9 cellular contexts compared by ENCODE assay signal in the genomic region with DNA sequence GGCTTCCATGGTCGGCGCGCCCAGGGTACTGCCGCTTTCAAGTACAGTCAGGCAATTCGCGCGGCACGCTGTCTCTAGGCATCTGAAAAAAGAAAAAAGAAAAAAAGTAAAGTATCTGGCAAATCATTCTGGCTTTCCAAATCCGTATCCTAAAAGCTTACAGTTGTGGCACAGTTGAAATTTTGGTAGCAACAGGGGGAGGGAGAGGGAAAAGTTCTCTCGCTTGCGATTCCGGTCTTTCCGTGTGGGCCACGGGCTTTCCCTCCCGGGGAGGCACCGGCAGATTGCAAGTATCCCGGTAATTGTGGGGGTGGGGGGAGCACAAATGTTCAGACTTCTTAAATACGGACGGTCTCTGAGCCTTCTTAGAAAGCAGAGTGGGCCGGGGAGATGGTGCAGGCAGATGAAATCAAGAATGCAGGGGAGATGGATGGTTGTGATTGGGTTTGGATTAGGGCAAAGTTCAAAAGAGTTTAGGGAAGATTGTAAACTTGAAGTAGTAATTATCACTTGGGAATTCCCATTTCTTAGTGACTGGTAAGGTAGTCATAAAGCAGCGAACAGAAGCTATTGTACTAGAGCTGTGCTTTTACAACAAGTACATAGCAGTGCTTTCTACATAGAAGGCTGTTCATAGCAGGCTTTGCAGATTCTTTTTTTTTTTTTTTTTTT. TPM values are rescaled to one million over a fixed set of nuclear protein-coding genes. Genes with fewer than 3 reads are reported as not detected.
A peak's percentile ranks its signal among the peaks of the same experiment; 100 is the strongest.
DNase-seq lines count a peak whose midpoint lies in the region; ATAC-seq and TF ChIP-seq lines count a peak whose summit lies in the region.
"Had no signal": no experiment of that assay in that cellular context is flagged by ENCODE, and none has a peak within 500 bp of the region (broad histone marks: within the 10 kb centered on the region; RNA-seq: fewer than 3 reads in every experiment).

No MANE protein-coding gene starts in this region.

- H3K4me1 ChIP-seq in osteoblast (ENCODE audit: insufficient read depth, low read length), result peaks cover 11% of the 10 kb centered on the region

- peak overlapping the region; percentile 96 for H3K4me2 ChIP-seq in osteoblast (ENCODE audit: insufficient read depth, low read length)
- H3K4me2 ChIP-seq: KMS-11 had no signal

- H3K4me3 ChIP-seq in osteoblast (ENCODE audit: insufficient read depth, low read length), result peak overlapping the region; percentile 91

- ATAC-seq in GM21737 (IDR thresholded peaks at IDR 0.05; ENCODE audit: unreplicated experiment), result no peak

- no peaks in the 10 kb centered on the region for H3K9me3 ChIP-seq in osteoblast (ENCODE audit: low read depth, low read length)

- H2AFZ ChIP-seq in osteoblast (ENCODE audit: low read length), result peak overlapping the region; percentile 86

- no peak for TF ChIP-seq CTCF in osteoblast (IDR thresholded peaks at IDR 0.05; ENCODE audit: extremely low read depth, low read depth, low read length)

- H4K20me1 ChIP-seq in osteoblast (ENCODE audit: insufficient read depth, low read length), result peaks cover 4% of the 10 kb centered on the region

- H3K27ac ChIP-seq in epithelial cell of prostate (peak overlapping the region; percentile 18), osteoblast (ENCODE audit: low read depth, low read length) (peak overlapping the region; percentile 13)
- H3K27ac ChIP-seq: KMS-11 had no signal

- DNase-seq in GM03348 (ENCODE audit: low spot score) (peak; percentile 9), RKO (ENCODE audit: low spot score) (peak; percentile 52), epithelial cell of prostate (ENCODE audit: low read depth, low spot score) (no peak), osteoblast (ENCODE audit: insufficient read length, low spot score, missing footprints) (peak; percentile 92), GF-D8 (lab: John Stamatoyannopoulos, UW) (no peak), middle frontal gyrus (ENCODE audit: extremely low spot score, low spot score) (no peak), retina (no peak)

- H3K27me3 ChIP-seq in osteoblast (ENCODE audit: insufficient read depth, low read length), result no peaks in the 10 kb centered on the region

- peaks cover 4% of the 10 kb centered on the region for H3K36me3 ChIP-seq in osteoblast (ENCODE audit: insufficient read depth, low read length)

- peaks cover 21% of the 10 kb centered on the region for H3K79me2 ChIP-seq in osteoblast (ENCODE audit: insufficient read depth, low read length)

RNA-seq across cellular contexts. Expression of a gene that starts 1.2 kb away (rescaled TPM):
- total RNA-seq in osteoblast, result 32.6 and 40.7 TPM in 2 replicates

Comparison
In these comparisons a context has a peak if more than half of its experiments do, and no peak if none do; other contexts are left out.
1. DNase-seq: peak in GM03348 (single experiment), RKO (single experiment) and osteoblast (single experiment); none in epithelial cell of prostate (single experiment), GF-D8 (single experiment), middle frontal gyrus (single experiment) and retina (single experiment).